In genomic region chr14:90698379-90698869, GRCh38 we compare ENCODE assay signal across 1 cellular context.
TF ChIP-seq lines count a peak whose summit lies in the region.

No MANE protein-coding gene starts in this region.

TF ChIP-seq in HEK293, 187 proteins besides CTCF, POLR2A, EP300 and RAD21 (continued from another document):
- TF ChIP-seq GLI2 (tag by site-specific recombination; IDR thresholded peaks at IDR 0.05; ENCODE audit: borderline replicate concordance, low read depth) (no peak), ZBTB6 (tag by site-specific recombination; IDR thresholded peaks at IDR 0.05) (no peak), ZFP37 (tag by site-specific recombination; IDR thresholded peaks at IDR 0.05) (no peak), ZNF558 (tag by site-specific recombination; IDR thresholded peaks at IDR 0.05) (peak; percentile 95), ZFHX2 (tag by site-specific recombination; conservative IDR thresholded peaks at IDR 0.05) (no peak), ZNF280C (tag by site-specific recombination; IDR thresholded peaks at IDR 0.05) (no peak), HOXC10 (CRISPR knock-in tag; IDR thresholded peaks at IDR 0.05) (no peak), GLIS1 (tag by site-specific recombination; IDR thresholded peaks at IDR 0.05) (peak; percentile 24; the same call in 1 of the 2 replicates), IKZF3 (tag by site-specific recombination; IDR thresholded peaks at IDR 0.05) (peak; percentile 91), ZNF391 (tag by site-specific recombination; IDR thresholded peaks at IDR 0.05; ENCODE audit: borderline replicate concordance, low read depth) (0 out of 2 replicates have a peak, but pooled peaks have one; percentile 14), ZNF157 (tag by site-specific recombination; IDR thresholded peaks at IDR 0.05) (no peak), SCRT1 (tag by site-specific recombination; IDR thresholded peaks at IDR 0.05; ENCODE audit: borderline replicate concordance) (no peak), ZNF76 (tag by site-specific recombination; IDR thresholded peaks at IDR 0.05; ENCODE audit: borderline replicate concordance, low read depth) (no peak), ZNF341 (tag by site-specific recombination; IDR thresholded peaks at IDR 0.05; ENCODE audit: low read depth) (no peak), SP2 (tag by site-specific recombination; IDR thresholded peaks at IDR 0.05) (no peak), INSM2 (tag by site-specific recombination; IDR thresholded peaks at IDR 0.05) (peak; percentile 84), ZBTB48 (tag by site-specific recombination; IDR thresholded peaks at IDR 0.05) (peak; percentile 62), PATZ1 (tag by site-specific recombination; IDR thresholded peaks at IDR 0.05) (0 out of 2 replicates have a peak, but pooled peaks have one; percentile 26), ZBTB17 (tag by site-specific recombination; IDR thresholded peaks at IDR 0.05) (peak; percentile 66), HIC1 (tag by site-specific recombination; IDR thresholded peaks at IDR 0.05) (peak; percentile 54; the same call in 1 of the 2 replicates), GFI1B (tag by site-specific recombination; IDR thresholded peaks at IDR 0.05) (0 out of 2 replicates have a peak, but pooled peaks have one; percentile 28), ZSCAN30 (tag by site-specific recombination; IDR thresholded peaks at IDR 0.05) (no peak), ZNF692 (tag by site-specific recombination; IDR thresholded peaks at IDR 0.05) (0 out of 2 replicates have a peak, but pooled peaks have one; percentile 54), ZNF830 (tag by site-specific recombination; IDR thresholded peaks at IDR 0.05; ENCODE audit: low read depth) (no peak), ZBTB21 (tag by site-specific recombination; IDR thresholded peaks at IDR 0.05) (peak; percentile 97), ZNF707 (tag by site-specific recombination; IDR thresholded peaks at IDR 0.05) (no peak), ZNF184 (tag by site-specific recombination; IDR thresholded peaks at IDR 0.05) (peak; percentile 65; the same call in 1 of the 2 replicates), ZNF623 (tag by site-specific recombination; IDR thresholded peaks at IDR 0.05) (no peak; the same call in 1 of the 2 replicates), KLF10 (tag by site-specific recombination; IDR thresholded peaks at IDR 0.05) (peak; percentile 52; the same call in 1 of the 2 replicates), ZNF513 (tag by site-specific recombination; IDR thresholded peaks at IDR 0.05) (no peak), ZSCAN5A (tag by site-specific recombination; IDR thresholded peaks at IDR 0.05) (no peak), ZNF747 (tag by site-specific recombination; IDR thresholded peaks at IDR 0.05) (no peak), KLF16 (tag by site-specific recombination; IDR thresholded peaks at IDR 0.05) (no peak; the same call in 1 of the 2 replicates), FEZF1 (tag by site-specific recombination; IDR thresholded peaks at IDR 0.05) (peak; percentile 36), KLF9 (tag by site-specific recombination; IDR thresholded peaks at IDR 0.05; ENCODE audit: low read depth) (no peak), ZNF600 (tag by site-specific recombination; IDR thresholded peaks at IDR 0.05) (peak; percentile 98)
